Comparison of ENCODE assay signal across 1 cellular context in the genomic region with DNA sequence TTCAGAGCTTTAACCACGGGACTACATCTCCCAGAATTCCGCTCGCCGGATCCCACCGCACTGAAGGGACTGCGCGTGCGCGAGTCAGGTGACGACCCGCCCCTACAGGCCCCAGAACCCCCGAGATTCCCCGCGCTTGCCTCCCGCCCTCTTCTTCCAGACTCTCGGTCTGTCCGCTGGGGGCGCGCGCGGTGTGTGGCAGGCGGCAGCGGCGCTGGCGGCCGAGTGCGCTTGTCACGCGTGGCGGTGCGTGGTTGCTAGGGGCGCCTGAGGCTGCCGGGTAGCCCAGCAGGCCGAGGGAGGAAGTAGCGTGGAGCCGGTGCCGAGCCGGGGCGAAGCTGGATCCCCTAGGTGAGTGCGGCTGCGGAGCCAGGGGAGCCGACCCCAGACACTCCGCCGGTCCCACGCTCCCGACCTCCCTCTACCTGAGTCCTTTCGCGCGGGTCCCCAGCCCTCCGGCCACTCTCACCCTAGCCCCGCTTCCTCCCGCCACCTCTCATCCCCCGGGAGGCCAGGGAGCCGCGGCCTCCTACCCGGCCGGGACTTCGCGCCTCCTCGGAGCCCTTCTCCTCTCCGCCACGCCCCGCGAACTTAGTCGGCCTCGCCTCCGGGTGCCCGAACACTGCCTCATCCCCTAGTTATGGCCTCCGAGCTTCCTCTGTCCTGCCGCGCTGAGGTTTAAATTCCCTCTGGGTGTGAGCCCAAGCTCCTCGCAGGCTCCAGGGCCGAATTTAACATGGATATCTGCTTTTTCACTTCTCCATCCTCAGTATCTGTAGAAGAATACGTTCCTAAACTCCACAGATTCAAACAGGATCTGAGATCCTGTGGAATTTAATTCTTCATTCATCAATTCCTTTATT.
TF ChIP-seq lines count a peak whose summit lies in the region.

A gene with protein sequence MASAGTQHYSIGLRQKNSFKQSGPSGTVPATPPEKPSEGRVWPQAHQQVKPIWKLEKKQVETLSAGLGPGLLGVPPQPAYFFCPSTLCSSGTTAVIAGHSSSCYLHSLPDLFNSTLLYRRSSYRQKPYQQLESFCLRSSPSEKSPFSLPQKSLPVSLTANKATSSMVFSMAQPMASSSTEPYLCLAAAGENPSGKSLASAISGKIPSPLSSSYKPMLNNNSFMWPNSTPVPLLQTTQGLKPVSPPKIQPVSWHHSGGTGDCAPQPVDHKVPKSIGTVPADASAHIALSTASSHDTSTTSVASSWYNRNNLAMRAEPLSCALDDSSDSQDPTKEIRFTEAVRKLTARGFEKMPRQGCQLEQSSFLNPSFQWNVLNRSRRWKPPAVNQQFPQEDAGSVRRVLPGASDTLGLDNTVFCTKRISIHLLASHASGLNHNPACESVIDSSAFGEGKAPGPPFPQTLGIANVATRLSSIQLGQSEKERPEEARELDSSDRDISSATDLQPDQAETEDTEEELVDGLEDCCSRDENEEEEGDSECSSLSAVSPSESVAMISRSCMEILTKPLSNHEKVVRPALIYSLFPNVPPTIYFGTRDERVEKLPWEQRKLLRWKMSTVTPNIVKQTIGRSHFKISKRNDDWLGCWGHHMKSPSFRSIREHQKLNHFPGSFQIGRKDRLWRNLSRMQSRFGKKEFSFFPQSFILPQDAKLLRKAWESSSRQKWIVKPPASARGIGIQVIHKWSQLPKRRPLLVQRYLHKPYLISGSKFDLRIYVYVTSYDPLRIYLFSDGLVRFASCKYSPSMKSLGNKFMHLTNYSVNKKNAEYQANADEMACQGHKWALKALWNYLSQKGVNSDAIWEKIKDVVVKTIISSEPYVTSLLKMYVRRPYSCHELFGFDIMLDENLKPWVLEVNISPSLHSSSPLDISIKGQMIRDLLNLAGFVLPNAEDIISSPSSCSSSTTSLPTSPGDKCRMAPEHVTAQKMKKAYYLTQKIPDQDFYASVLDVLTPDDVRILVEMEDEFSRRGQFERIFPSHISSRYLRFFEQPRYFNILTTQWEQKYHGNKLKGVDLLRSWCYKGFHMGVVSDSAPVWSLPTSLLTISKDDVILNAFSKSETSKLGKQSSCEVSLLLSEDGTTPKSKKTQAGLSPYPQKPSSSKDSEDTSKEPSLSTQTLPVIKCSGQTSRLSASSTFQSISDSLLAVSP (plus strand): TSS at position 149 of the 863 bp plus-strand sequence. CDS start 26,842 bp downstream, outside the sequence.

TF ChIP-seq in K562, 482 proteins besides CTCF, POLR2A, EP300 and RAD21 (continued from another document and continues in another):
- TF ChIP-seq, protein P1, sequence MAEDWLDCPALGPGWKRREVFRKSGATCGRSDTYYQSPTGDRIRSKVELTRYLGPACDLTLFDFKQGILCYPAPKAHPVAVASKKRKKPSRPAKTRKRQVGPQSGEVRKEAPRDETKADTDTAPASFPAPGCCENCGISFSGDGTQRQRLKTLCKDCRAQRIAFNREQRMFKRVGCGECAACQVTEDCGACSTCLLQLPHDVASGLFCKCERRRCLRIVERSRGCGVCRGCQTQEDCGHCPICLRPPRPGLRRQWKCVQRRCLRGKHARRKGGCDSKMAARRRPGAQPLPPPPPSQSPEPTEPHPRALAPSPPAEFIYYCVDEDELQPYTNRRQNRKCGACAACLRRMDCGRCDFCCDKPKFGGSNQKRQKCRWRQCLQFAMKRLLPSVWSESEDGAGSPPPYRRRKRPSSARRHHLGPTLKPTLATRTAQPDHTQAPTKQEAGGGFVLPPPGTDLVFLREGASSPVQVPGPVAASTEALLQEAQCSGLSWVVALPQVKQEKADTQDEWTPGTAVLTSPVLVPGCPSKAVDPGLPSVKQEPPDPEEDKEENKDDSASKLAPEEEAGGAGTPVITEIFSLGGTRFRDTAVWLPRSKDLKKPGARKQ (CRISPR knock-in tag; IDR thresholded peaks at IDR 0.05), result no peak
- TF ChIP-seq MYBL2 (IDR thresholded peaks at IDR 0.05; ENCODE audit: low read depth) (no peak), MYBL2 (CRISPR knock-in tag; IDR thresholded peaks at IDR 0.05; ENCODE audit: borderline replicate concordance) (no peak), XRCC3 (IDR thresholded peaks at IDR 0.05) (no peak), NFXL1 (CRISPR knock-in tag; IDR thresholded peaks at IDR 0.05) (no peak), HSF4 (CRISPR knock-in tag; IDR thresholded peaks at IDR 0.05; ENCODE audit: borderline replicate concordance) (no peak), TRIM24 (IDR thresholded peaks at IDR 0.05) (no peak), HCFC1 (IDR thresholded peaks at IDR 0.05; ENCODE audit: low read depth, low read length) (peak; percentile 87), BRD9 (IDR thresholded peaks at IDR 0.05; ENCODE audit: low read depth, partially characterized antibody) (no peak), KLF6 (CRISPR knock-in tag; IDR thresholded peaks at IDR 0.05; ENCODE audit: borderline replicate concordance) (no peak), SRSF7 (optimal IDR thresholded peaks at IDR 0.05; ENCODE audit: low read depth, low read length) (no peak), MTF1 (CRISPR knock-in tag; IDR thresholded peaks at IDR 0.05; ENCODE audit: borderline replicate concordance) (no peak), MBD2 (IDR thresholded peaks at IDR 0.05; ENCODE audit: borderline replicate concordance, low read depth) (no peak; the same call in 1 of the 2 replicates), SMARCC2 (IDR thresholded peaks at IDR 0.05; ENCODE audit: low read depth) (no peak), ZNF124 (CRISPR knock-in tag; IDR thresholded peaks at IDR 0.05) (no peak), TAF15 (IDR thresholded peaks at IDR 0.05; ENCODE audit: low read depth, low read length) (no peak), ZNF232 (CRISPR knock-in tag; IDR thresholded peaks at IDR 0.05) (no peak), ZNF324 (CRISPR knock-in tag; IDR thresholded peaks at IDR 0.05) (no peak), E2F3 (CRISPR knock-in tag; IDR thresholded peaks at IDR 0.05) (peak; percentile 61; the same call in 1 of the 2 replicates), BRCA1 (IDR thresholded peaks at IDR 0.05) (no peak), BRCA1 (CRISPR knock-in tag; IDR thresholded peaks at IDR 0.05) (no peak), COPS2 (conservative IDR thresholded peaks at IDR 0.05) (no peak), EZH2 (IDR thresholded peaks at IDR 0.05; ENCODE audit: borderline replicate concordance, low read depth, low read length) (no peak), ILK (tag; IDR thresholded peaks at IDR 0.05; ENCODE audit: borderline replicate concordance, low read depth) (no peak), FUS (optimal IDR thresholded peaks at IDR 0.05; ENCODE audit: low read depth, low read length) (peak; percentile 67), GATA2 (CRISPR knock-in tag; IDR thresholded peaks at IDR 0.05) (no peak), POLR2AphosphoS5 (IDR thresholded peaks at IDR 0.05; ENCODE audit: control insufficient read depth, insufficient read depth, low read depth, low read length) (peak; percentile 65), MTA3 (IDR thresholded peaks at IDR 0.05; ENCODE audit: borderline replicate concordance) (peak; percentile 90), TBL1XR1 (IDR thresholded peaks at IDR 0.05; ENCODE audit: low read length in 2 of 2) (no peak), TEAD2 (tag; IDR thresholded peaks at IDR 0.05) (no peak), CCAR2 (IDR thresholded peaks at IDR 0.05; ENCODE audit: low read depth, low read length) (no peak), FOS (IDR thresholded peaks at IDR 0.05; ENCODE audit: extremely low read depth, insufficient read length) (no peak), PCBP2 (IDR thresholded peaks at IDR 0.05; ENCODE audit: low read depth, low read length, poor library complexity, severe bottlenecking) (no peak), ESRRA (IDR thresholded peaks at IDR 0.05; ENCODE audit: borderline replicate concordance, low read depth) (peak; percentile 13; the same call in 1 of the 2 replicates), FOXK1 (CRISPR knock-in tag; IDR thresholded peaks at IDR 0.05; ENCODE audit: borderline replicate concordance) (no peak), ATF7 (IDR thresholded peaks at IDR 0.05) (0 out of 2 replicates have a peak, but pooled peaks have one; percentile 18), POLR2G (IDR thresholded peaks at IDR 0.05; ENCODE audit: low read depth, low read length) (peak; percentile 91), NR1H2 (CRISPR knock-in tag; IDR thresholded peaks at IDR 0.05) (no peak), CBX1 (IDR thresholded peaks at IDR 0.05; ENCODE audit: low read depth) (0 out of 2 replicates have a peak, but pooled peaks have one; percentile 46), POLR2B (IDR thresholded peaks at IDR 0.05; ENCODE audit: low read depth, partially characterized antibody) (no peak), HDAC6 (IDR thresholded peaks at IDR 0.05; ENCODE audit: low read depth, low read length) (no peak), KAT7 (CRISPR knock-in tag; IDR thresholded peaks at IDR 0.05; ENCODE audit: borderline replicate concordance) (no peak), ZNF175 (CRISPR knock-in tag; IDR thresholded peaks at IDR 0.05; ENCODE audit: low read depth) (no peak), IFI16 (CRISPR knock-in tag; IDR thresholded peaks at IDR 0.05) (no peak), ELF4 (CRISPR knock-in tag; IDR thresholded peaks at IDR 0.05) (no peak), HMGN3 (IDR thresholded peaks at IDR 0.05; ENCODE audit: borderline replicate concordance, extremely low read depth, insufficient read length, low read depth, low read length) (peak; percentile 61), YY1 (IDR thresholded peaks at IDR 0.05; ENCODE audit: borderline replicate concordance in 1 of 3, control insufficient read depth in 1 of 3, extremely low read depth in 1 of 3, insufficient read depth in 3 of 3, insufficient read length in 1 of 3, insufficient replicate concordance in 2 of 3, low read depth in 1 of 3, low read length in 2 of 3) (peak in 2 of 3 experiments; percentile 35 to 62)
- TF ChIP-seq, protein P2, sequence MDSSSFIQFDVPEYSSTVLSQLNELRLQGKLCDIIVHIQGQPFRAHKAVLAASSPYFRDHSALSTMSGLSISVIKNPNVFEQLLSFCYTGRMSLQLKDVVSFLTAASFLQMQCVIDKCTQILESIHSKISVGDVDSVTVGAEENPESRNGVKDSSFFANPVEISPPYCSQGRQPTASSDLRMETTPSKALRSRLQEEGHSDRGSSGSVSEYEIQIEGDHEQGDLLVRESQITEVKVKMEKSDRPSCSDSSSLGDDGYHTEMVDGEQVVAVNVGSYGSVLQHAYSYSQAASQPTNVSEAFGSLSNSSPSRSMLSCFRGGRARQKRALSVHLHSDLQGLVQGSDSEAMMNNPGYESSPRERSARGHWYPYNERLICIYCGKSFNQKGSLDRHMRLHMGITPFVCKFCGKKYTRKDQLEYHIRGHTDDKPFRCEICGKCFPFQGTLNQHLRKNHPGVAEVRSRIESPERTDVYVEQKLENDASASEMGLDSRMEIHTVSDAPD (CRISPR knock-in tag; IDR thresholded peaks at IDR 0.05), result no peak
- TF ChIP-seq, protein P3, sequence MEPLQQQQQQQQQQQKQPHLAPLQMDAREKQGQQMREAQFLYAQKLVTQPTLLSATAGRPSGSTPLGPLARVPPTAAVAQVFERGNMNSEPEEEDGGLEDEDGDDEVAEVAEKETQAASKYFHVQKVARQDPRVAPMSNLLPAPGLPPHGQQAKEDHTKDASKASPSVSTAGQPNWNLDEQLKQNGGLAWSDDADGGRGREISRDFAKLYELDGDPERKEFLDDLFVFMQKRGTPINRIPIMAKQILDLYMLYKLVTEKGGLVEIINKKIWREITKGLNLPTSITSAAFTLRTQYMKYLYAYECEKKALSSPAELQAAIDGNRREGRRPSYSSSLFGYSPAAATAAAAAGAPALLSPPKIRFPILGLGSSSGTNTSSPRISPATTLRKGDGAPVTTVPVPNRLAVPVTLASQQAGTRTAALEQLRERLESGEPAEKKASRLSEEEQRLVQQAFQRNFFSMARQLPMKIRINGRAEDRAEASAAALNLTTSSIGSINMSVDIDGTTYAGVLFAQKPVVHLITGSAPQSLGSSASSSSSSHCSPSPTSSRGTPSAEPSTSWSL (CRISPR knock-in tag; IDR thresholded peaks at IDR 0.05; ENCODE audit: borderline replicate concordance), result no peak
- TF ChIP-seq, protein P4, sequence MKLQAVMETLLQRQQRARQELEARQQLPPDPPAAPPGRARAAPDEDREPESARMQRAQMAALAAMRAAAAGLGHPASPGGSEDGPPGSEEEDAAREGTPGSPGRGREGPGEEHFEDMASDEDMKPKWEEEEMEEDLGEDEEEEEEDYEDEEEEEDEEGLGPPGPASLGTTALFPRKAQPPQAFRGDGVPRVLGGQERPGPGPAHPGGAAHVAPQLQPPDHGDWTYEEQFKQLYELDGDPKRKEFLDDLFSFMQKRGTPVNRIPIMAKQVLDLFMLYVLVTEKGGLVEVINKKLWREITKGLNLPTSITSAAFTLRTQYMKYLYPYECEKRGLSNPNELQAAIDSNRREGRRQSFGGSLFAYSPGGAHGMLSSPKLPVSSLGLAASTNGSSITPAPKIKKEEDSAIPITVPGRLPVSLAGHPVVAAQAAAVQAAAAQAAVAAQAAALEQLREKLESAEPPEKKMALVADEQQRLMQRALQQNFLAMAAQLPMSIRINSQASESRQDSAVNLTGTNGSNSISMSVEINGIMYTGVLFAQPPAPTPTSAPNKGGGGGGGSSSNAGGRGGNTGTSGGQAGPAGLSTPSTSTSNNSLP (IDR thresholded peaks at IDR 0.05; ENCODE audit: borderline replicate concordance, low read depth, low read length), result no peak
- TF ChIP-seq, protein P5, sequence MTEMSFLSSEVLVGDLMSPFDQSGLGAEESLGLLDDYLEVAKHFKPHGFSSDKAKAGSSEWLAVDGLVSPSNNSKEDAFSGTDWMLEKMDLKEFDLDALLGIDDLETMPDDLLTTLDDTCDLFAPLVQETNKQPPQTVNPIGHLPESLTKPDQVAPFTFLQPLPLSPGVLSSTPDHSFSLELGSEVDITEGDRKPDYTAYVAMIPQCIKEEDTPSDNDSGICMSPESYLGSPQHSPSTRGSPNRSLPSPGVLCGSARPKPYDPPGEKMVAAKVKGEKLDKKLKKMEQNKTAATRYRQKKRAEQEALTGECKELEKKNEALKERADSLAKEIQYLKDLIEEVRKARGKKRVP (CRISPR knock-in tag; IDR thresholded peaks at IDR 0.05), result no peak
- TF ChIP-seq, protein P6, sequence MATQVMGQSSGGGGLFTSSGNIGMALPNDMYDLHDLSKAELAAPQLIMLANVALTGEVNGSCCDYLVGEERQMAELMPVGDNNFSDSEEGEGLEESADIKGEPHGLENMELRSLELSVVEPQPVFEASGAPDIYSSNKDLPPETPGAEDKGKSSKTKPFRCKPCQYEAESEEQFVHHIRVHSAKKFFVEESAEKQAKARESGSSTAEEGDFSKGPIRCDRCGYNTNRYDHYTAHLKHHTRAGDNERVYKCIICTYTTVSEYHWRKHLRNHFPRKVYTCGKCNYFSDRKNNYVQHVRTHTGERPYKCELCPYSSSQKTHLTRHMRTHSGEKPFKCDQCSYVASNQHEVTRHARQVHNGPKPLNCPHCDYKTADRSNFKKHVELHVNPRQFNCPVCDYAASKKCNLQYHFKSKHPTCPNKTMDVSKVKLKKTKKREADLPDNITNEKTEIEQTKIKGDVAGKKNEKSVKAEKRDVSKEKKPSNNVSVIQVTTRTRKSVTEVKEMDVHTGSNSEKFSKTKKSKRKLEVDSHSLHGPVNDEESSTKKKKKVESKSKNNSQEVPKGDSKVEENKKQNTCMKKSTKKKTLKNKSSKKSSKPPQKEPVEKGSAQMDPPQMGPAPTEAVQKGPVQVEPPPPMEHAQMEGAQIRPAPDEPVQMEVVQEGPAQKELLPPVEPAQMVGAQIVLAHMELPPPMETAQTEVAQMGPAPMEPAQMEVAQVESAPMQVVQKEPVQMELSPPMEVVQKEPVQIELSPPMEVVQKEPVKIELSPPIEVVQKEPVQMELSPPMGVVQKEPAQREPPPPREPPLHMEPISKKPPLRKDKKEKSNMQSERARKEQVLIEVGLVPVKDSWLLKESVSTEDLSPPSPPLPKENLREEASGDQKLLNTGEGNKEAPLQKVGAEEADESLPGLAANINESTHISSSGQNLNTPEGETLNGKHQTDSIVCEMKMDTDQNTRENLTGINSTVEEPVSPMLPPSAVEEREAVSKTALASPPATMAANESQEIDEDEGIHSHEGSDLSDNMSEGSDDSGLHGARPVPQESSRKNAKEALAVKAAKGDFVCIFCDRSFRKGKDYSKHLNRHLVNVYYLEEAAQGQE (CRISPR knock-in tag; IDR thresholded peaks at IDR 0.05; ENCODE audit: low read depth), result no peak
